Comparison of ENCODE assay signal across 17 cellular contexts in the genomic region with DNA sequence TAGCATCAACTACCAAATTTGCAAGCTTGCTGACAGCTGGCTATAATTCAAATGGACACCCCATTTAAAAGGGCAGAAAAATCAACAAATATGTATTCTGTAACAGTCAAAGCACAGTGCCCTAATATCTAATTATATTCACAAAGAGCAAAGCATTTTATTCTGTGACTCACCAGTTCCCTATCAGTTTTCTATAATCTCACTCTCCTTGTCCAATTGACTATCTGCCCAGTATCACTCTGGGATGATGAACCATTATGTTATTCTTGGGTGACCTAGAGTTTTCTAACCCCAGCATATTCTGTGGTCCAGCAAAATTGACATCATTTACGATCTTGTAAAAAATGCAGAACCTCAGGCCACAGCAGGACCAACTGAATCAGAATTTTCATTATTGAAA.
"Had no signal": no experiment of that assay in that cellular context is flagged by ENCODE, and none has a peak within 500 bp of the region (broad histone marks: within the 10 kb centered on the region; RNA-seq: fewer than 3 reads in every experiment).

No MANE protein-coding gene starts in this region.

- FAIRE-seq: RCC 7860 had no signal

- DNase-seq: KBM-7, MG63, NCI-H1092, NCI-H1436, NCI-H187, NCI-H2029, NCI-H2081 treated with DMSO at 0.1 percent for 48 hours, NCI-H2171, NCI-H226, NCI-H446, NCI-H510A, NCI-H524 treated with DMSO at 0.1 percent for 48 hours, NCI-H69, NCI-H774, Right ventricle myocardium superior, RPMI8226 had no signal

- H3K36me3 ChIP-seq: MG63 had no signal

- H3K4me3 ChIP-seq: MG63 had no signal

- H3K9me3 ChIP-seq: MG63 had no signal

- H3K27me3 ChIP-seq: MG63 had no signal
